ENCODE assay signal across 8 cellular contexts in the genomic region with DNA sequence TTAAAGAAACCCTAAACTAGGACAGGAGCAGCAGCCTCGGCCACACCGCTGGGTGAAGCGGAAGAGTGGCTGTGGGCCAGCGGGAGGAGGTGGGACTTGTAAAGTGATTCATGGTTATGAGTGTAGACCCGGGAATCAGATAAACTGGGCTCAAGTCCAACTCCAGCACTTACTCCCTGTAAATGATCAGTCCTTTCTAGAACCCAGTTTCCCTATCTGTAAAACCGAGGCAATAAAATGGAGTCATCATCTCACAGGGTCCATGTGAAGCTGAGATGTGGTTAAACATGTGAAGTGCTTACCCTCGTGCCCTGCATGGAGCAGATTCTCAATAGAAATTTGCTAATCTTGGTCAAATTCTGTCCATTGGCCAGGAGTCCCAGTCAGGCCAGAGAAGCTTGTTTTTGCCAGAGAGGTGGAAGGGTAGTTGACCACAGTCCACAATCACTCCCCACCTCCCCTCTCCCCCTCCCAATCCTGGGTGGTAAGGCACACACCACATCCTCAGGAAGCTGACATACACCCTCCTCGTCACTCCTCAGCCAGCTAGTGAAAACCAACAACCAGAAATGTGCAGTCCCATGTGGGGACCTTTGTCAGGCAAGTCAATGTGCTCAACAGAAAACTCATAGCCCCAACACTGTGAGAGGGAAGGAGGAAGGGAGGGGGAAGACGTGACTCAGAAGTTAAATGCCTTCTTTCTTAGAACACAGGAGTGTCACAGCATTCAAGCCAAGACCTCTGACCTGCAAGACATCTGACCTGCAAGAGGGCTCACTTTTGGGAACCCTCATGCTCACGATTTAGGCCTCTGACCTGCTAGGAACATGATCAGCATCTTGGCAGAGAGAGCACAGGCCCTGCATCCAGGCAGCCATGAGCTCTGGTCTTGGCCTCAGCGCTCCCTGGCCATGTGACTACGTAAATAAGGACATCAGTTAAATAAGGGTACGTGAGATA.
DNase-seq lines count a peak whose midpoint lies in the region; ATAC-seq and FAIRE-seq lines count a peak whose summit lies in the region.

No MANE protein-coding gene starts in this region.

- H3K4me3 Mint-ChIP-seq in T-helper 2 cell treated with Interferon-gamma antibody and Interleukin-4, amounts not matched to agents 5 μg/mL and 100 μg/mL, for 36 hours = peak overlapping the region; percentile 65
- H3K4me3 Mint-ChIP-seq in dendritic cell treated with granulocyte-macrophage colony-stimulating factor and Interleukin-4, amounts not matched to agents 40 ng/mL and 50 ng/mL, for 4 days = no peak overlapping the region

- no peaks in the 10 kb centered on the region for H3K27me3 ChIP-seq in small intestine (ENCODE audit: control insufficient read depth in 2 of 2, insufficient read depth in 2 of 2, low read length in 2 of 2)

- H3K4me3 ChIP-seq in small intestine (ENCODE audit: low read depth in 1 of 2, low read length in 2 of 2) = no peak overlapping the region

- H3K9me3 Mint-ChIP-seq in T-helper 2 cell treated with Interferon-gamma antibody and Interleukin-4, amounts not matched to agents 5 μg/mL and 100 μg/mL, for 36 hours = peaks cover 3% of the 10 kb centered on the region
- peaks cover 8% of the 10 kb centered on the region for H3K9me3 Mint-ChIP-seq in dendritic cell treated with granulocyte-macrophage colony-stimulating factor and Interleukin-4, amounts not matched to agents 40 ng/mL and 50 ng/mL, for 4 days

- no peak for FAIRE-seq in small intestine (lab: Jason Lieb, UNC)
- FAIRE-seq in HTR-8/SVneo (lab: Jason Lieb, UNC) = no peak

- DNase-seq in GM04503 (ENCODE audit: low read depth) (peak; percentile 52), small intestine (peak; percentile 97), HTR-8/SVneo (ENCODE audit: insufficient read length, low spot score) (no peak), DMS79 (lab: John Stamatoyannopoulos, UW) (no peak)
- peak; percentile 79 for DNase-seq in T-helper 2 cell treated with Interferon-gamma antibody and Interleukin-4, amounts not matched to agents 5 μg/mL and 100 μg/mL, for 36 hours (ENCODE audit: low spot score)

- H3K27me3 Mint-ChIP-seq in T-helper 2 cell treated with Interferon-gamma antibody and Interleukin-4, amounts not matched to agents 5 μg/mL and 100 μg/mL, for 36 hours (ENCODE audit: low read depth) = no peaks in the 10 kb centered on the region
- H3K27me3 Mint-ChIP-seq in dendritic cell treated with granulocyte-macrophage colony-stimulating factor and Interleukin-4, amounts not matched to agents 40 ng/mL and 50 ng/mL, for 4 days = peaks cover 12% of the 10 kb centered on the region

- H3K27ac ChIP-seq in small intestine (ENCODE audit: low read depth in 1 of 2, low read length in 1 of 2) = peak overlapping the region; percentile 20 to 28

- peaks cover 21% of the 10 kb centered on the region for H3K36me3 Mint-ChIP-seq in T-helper 2 cell treated with Interferon-gamma antibody and Interleukin-4, amounts not matched to agents 5 μg/mL and 100 μg/mL, for 36 hours (ENCODE audit: low read depth)
- no peaks in the 10 kb centered on the region for H3K36me3 Mint-ChIP-seq in dendritic cell treated with granulocyte-macrophage colony-stimulating factor and Interleukin-4, amounts not matched to agents 40 ng/mL and 50 ng/mL, for 4 days (ENCODE audit: low read depth)

- 41 to 56% (median 41%) methylated on average over 13 of the region's 13 CpGs for WGBS in small intestine, 3 donors

- H3K9me3 ChIP-seq in small intestine (ENCODE audit: control insufficient read depth, low read depth) = no peaks in the 10 kb centered on the region

- peaks cover 9 to 13% of the 10 kb centered on the region in 2 donors for H3K4me1 ChIP-seq in small intestine (ENCODE audit: control insufficient read depth in 2 of 2, insufficient read depth in 1 of 2, low read depth in 1 of 2, low read length in 1 of 2)

- H3K36me3 ChIP-seq in small intestine (ENCODE audit: control insufficient read depth in 2 of 2, insufficient read depth in 2 of 2, low read length in 2 of 2) = no peaks in the 10 kb centered on the region

- no peak for ATAC-seq in HG03342 (IDR thresholded peaks at IDR 0.05; ENCODE audit: unreplicated experiment)
- ATAC-seq in HG03175 (IDR thresholded peaks at IDR 0.05; ENCODE audit: unreplicated experiment) = no peak

- H3K27ac Mint-ChIP-seq in T-helper 2 cell treated with Interferon-gamma antibody and Interleukin-4, amounts not matched to agents 5 μg/mL and 100 μg/mL, for 36 hours = peak overlapping the region; percentile 90
- peak overlapping the region; percentile 31 for H3K27ac Mint-ChIP-seq in dendritic cell treated with granulocyte-macrophage colony-stimulating factor and Interleukin-4, amounts not matched to agents 40 ng/mL and 50 ng/mL, for 4 days

- peaks cover 78% of the 10 kb centered on the region for H3K4me1 Mint-ChIP-seq in T-helper 2 cell treated with Interferon-gamma antibody and Interleukin-4, amounts not matched to agents 5 μg/mL and 100 μg/mL, for 36 hours (ENCODE audit: low read depth)
- H3K4me1 Mint-ChIP-seq in dendritic cell treated with granulocyte-macrophage colony-stimulating factor and Interleukin-4, amounts not matched to agents 40 ng/mL and 50 ng/mL, for 4 days (ENCODE audit: low read depth) = peaks cover 51% of the 10 kb centered on the region

- intact Hi-C loops in dendritic cell treated with granulocyte-macrophage colony-stimulating factor and Interleukin-4, amounts not matched to agents 40 ng/mL and 50 ng/mL, for 4 days (cut with micrococcal nuclease) = no loop called here

Comparison
In these comparisons a context has a peak if more than half of its experiments do, and no peak if none do; other contexts are left out.
1. DNase-seq: peak in GM04503 (single experiment), T-helper 2 cell treated with Interferon-gamma antibody and Interleukin-4, amounts not matched to agents 5 μg/mL and 100 μg/mL, for 36 hours (single experiment) and small intestine (single experiment); none in HTR-8/SVneo (single experiment) and DMS79 (single experiment).